1 cellular context compared by ENCODE assay signal in genomic region chr13:26221721-26222522, GRCh38.
TF ChIP-seq lines count a peak whose summit lies in the region.

Gene RNF6, minus strand, starts transcription at chr13:26222314. Its CDS starts 2,665 bp downstream, at chr13:26219649.

TF ChIP-seq in HepG2, 621 proteins besides CTCF, POLR2A, EP300 and RAD21 (continued from another document and continues in another):
- TF ChIP-seq ARID5B (CRISPR knock-in tag; IDR thresholded peaks at IDR 0.05) = peak; percentile 64
- peak; percentile 83; the same call in 1 of the 2 replicates for TF ChIP-seq MEIS2 (CRISPR knock-in tag; IDR thresholded peaks at IDR 0.05)
- TF ChIP-seq CBX2 (IDR thresholded peaks at IDR 0.05; ENCODE audit: low read depth, low read length) = no peak
- 0 out of 2 replicates have a peak, but pooled peaks have one; percentile 56 for TF ChIP-seq CBX2 (CRISPR knock-in tag; IDR thresholded peaks at IDR 0.05; ENCODE audit: low read depth)
- no peak for TF ChIP-seq ZNF296 (CRISPR knock-in tag; conservative IDR thresholded peaks at IDR 0.05)
- TF ChIP-seq FOXA3 (CRISPR knock-in tag; IDR thresholded peaks at IDR 0.05) = no peak
- TF ChIP-seq TEAD3 (CRISPR knock-in tag; optimal IDR thresholded peaks at IDR 0.05; ENCODE audit: borderline replicate concordance) = peak; percentile 13
- TF ChIP-seq ZEB1 (IDR thresholded peaks at IDR 0.05; ENCODE audit: insufficient replicate concordance, low read depth) = no peak
- TF ChIP-seq TRIM22 (IDR thresholded peaks at IDR 0.05) = no peak
- no peak for TF ChIP-seq STAT5B (CRISPR knock-in tag; IDR thresholded peaks at IDR 0.05)
- peak; percentile 21; the same call in 1 of the 2 replicates for TF ChIP-seq ZNF576 (CRISPR knock-in tag; IDR thresholded peaks at IDR 0.05)
- TF ChIP-seq ZBTB46 (CRISPR knock-in tag; IDR thresholded peaks at IDR 0.05; ENCODE audit: borderline replicate concordance) = no peak
- no peak for TF ChIP-seq TIGD3 (CRISPR knock-in tag; IDR thresholded peaks at IDR 0.05; ENCODE audit: borderline replicate concordance)
- TF ChIP-seq ZNF280B (CRISPR knock-in tag; IDR thresholded peaks at IDR 0.05; ENCODE audit: borderline replicate concordance) = peak; percentile 57; the same call in 1 of the 2 replicates
- TF ChIP-seq THAP7 (CRISPR knock-in tag; IDR thresholded peaks at IDR 0.05) = peak; percentile 92
- peak; percentile 54; the same call in 1 of the 2 replicates for TF ChIP-seq ATF3 (CRISPR knock-in tag; IDR thresholded peaks at IDR 0.05)
- TF ChIP-seq ZBTB10 (CRISPR knock-in tag; IDR thresholded peaks at IDR 0.05; ENCODE audit: borderline replicate concordance) = no peak
- TF ChIP-seq DMTF1 (CRISPR knock-in tag; IDR thresholded peaks at IDR 0.05) = no peak
- no peak for TF ChIP-seq PLRG1 (conservative IDR thresholded peaks at IDR 0.05)
- peak; percentile 41 for TF ChIP-seq IKZF4 (CRISPR knock-in tag; IDR thresholded peaks at IDR 0.05; ENCODE audit: borderline replicate concordance, low read depth, not compliant biosample characterization)
- TF ChIP-seq ZNF891 (CRISPR knock-in tag; IDR thresholded peaks at IDR 0.05) = no peak
- no peak for TF ChIP-seq SETDB1 (CRISPR knock-in tag; IDR thresholded peaks at IDR 0.05; ENCODE audit: borderline replicate concordance)
- TF ChIP-seq IRX3 (CRISPR knock-in tag; IDR thresholded peaks at IDR 0.05; ENCODE audit: borderline replicate concordance, low read depth) = peak; percentile 66; the same call in 1 of the 2 replicates
- peak; percentile 42; the same call in 1 of the 2 replicates for TF ChIP-seq ZNF264 (CRISPR knock-in tag; IDR thresholded peaks at IDR 0.05)
- peak; percentile 82 for TF ChIP-seq ZNF451 (CRISPR knock-in tag; IDR thresholded peaks at IDR 0.05)
- peak; percentile 71 for TF ChIP-seq ZNF563 (CRISPR knock-in tag; IDR thresholded peaks at IDR 0.05)
- TF ChIP-seq ZNF512B (CRISPR knock-in tag; IDR thresholded peaks at IDR 0.05; ENCODE audit: borderline replicate concordance) = 0 out of 2 replicates have a peak, but pooled peaks have one; percentile 31
- peak in 1 of 2 experiments; percentile 63; a peak in 2 of 4 replicates for TF ChIP-seq REST (IDR thresholded peaks at IDR 0.05; ENCODE audit: borderline replicate concordance in 1 of 2, low read depth in 1 of 2, low read length in 2 of 2)
